ENCODE assay signal across 9 cellular contexts in the genomic region with DNA sequence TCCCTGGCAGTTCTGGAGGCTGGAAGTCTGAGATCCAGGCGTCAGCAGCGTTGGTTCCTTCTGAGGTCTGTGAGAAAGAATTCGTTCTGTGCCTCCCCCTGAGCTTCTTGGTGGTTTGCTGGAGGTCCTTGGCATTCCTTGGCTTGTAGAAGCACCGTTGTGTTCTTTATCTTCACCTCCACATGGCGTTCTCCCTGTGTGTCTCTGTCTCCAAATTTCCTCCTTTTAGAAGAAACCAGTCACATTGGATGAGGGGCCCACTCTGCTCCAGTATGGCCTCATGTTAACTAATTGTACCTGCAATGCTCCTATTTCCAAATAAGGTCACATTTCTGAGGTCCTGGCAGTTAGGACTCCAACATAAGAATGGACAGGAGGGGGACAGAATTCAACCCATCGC.
A peak's percentile ranks its signal among the peaks of the same experiment; 100 is the strongest.
DNase-seq lines count a peak whose midpoint lies in the region; ATAC-seq and TF ChIP-seq lines count a peak whose summit lies in the region.
"Had no signal": no experiment of that assay in that cellular context is flagged by ENCODE, and none has a peak within 500 bp of the region (broad histone marks: within the 10 kb centered on the region; RNA-seq: fewer than 3 reads in every experiment).

No MANE protein-coding gene starts in this region.

- no peaks in the 10 kb centered on the region for H3K9me3 ChIP-seq in esophagus muscularis mucosa
- H3K9me3 ChIP-seq in psoas muscle = no peaks in the 10 kb centered on the region

- H3K4me3 ChIP-seq in esophagus muscularis mucosa = no peak overlapping the region
- no peak overlapping the region for H3K4me3 ChIP-seq in psoas muscle

- CTCF ChIA-PET in RWPE1 (lab: Yijun Ruan, JAX) = no interaction called here

- H3K27ac ChIP-seq in RWPE1 (peak overlapping the region; percentile 65), esophagus muscularis mucosa (replicated peaks in 1 of 4) (peak overlapping the region; percentile 79 to 84 (median 80)), psoas muscle (peak overlapping the region; percentile 73)

- TF ChIP-seq POLR2A in esophagus muscularis mucosa (IDR thresholded peaks at IDR 0.05; ENCODE audit: low read depth) = no peak

- 93% methylated on average over 6 of the region's 6 CpGs for WGBS in esophagus muscularis mucosa
- WGBS in psoas muscle, 3 donors = 93 to 95% (median 93%) methylated on average over 6 of the region's 6 CpGs

- POLR2A ChIA-PET in RWPE1 (lab: Yijun Ruan, JAX; ENCODE audit: low non-redundant PET) = no interaction called here

- no peak for TF ChIP-seq CTCF in RWPE1 (conservative IDR thresholded peaks at IDR 0.05; ENCODE audit: low read depth)
- TF ChIP-seq CTCF in esophagus muscularis mucosa (IDR thresholded peaks at IDR 0.05) = no peak
- TF ChIP-seq CTCF in psoas muscle (IDR thresholded peaks at IDR 0.05) = no peak

- H3K36me3 ChIP-seq in esophagus muscularis mucosa (no peaks in the 10 kb centered on the region), psoas muscle (ENCODE audit: insufficient read depth in 1 of 2, low read depth in 1 of 2) (no peaks in the 10 kb centered on the region)

- peak; percentile 45 for DNase-seq in ELF-1 (ENCODE audit: low read depth, low spot score)
- no peak for DNase-seq in RWPE1 (ENCODE audit: low spot score)
- DNase-seq in esophagus muscularis mucosa (ENCODE audit: extremely low spot score) = no peak
- no peak for DNase-seq in psoas muscle
- DNase-seq in stimulated activated CD4-positive, alpha-beta T cell treated with anti-CD3 and anti-CD28 coated beads, Interleukin-4, amount 100 ng/mL, for 4 hours = no peak
- no peak for DNase-seq in GOT3 (lab: John Stamatoyannopoulos, UW)
- DNase-seq: NCI-H510A had no signal

- H3K4me1 ChIP-seq in esophagus muscularis mucosa = peaks cover 6 to 21% (median 19%) of the 10 kb centered on the region in 4 donors
- H3K4me1 ChIP-seq in psoas muscle = peaks cover 16% of the 10 kb centered on the region

- H3K27me3 ChIP-seq in esophagus muscularis mucosa = no peaks in the 10 kb centered on the region
- no peaks in the 10 kb centered on the region for H3K27me3 ChIP-seq in psoas muscle (ENCODE audit: insufficient read depth in 3 of 3, low read length in 2 of 3)

- ATAC-seq in psoas muscle (peak in 1 of 4 donors; percentile 9), HG02623 (IDR thresholded peaks at IDR 0.05; ENCODE audit: unreplicated experiment) (no peak), GM19467 (IDR thresholded peaks at IDR 0.05; ENCODE audit: unreplicated experiment) (no peak)

- TF ChIP-seq EP300 in esophagus muscularis mucosa (IDR thresholded peaks at IDR 0.05) = no peak

- intact Hi-C loops in esophagus muscularis mucosa (cut with DNase I) (loop anchor here (2.0 to 10.0 kb wide), 3 partner anchors 73 to 275 kb away; a partner anchor contains a TSS), psoas muscle (cut with DNase I) (no loop called here)
